Comparison of ENCODE assay signal across 8 cellular contexts in the genomic region with DNA sequence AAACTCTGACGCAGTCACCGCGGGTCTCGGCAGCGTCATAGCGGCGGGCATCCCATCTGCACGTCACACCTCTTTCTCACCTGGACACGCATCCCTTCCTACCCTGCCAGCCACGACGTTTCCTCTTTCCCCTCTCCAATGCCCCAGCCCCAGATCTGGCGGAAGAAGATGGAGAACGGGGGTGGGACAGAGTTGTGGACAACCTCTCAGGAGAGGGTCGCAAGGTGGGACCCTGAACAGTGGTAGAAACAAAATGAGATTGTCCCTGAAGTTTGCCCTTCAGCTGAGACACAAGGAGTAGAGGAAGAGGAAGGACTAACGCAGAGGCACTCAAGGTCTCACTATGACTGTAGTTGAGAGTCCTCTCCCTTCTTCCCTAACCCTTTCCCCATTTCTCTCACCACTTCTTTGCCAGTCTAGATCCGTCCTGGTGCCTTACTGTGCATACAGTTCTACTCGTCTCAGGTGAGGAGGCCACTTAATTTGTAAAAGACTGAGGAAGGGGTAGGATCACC. TPM values are rescaled to one million over a fixed set of nuclear protein-coding genes. Genes with fewer than 3 reads are reported as not detected.
DNase-seq lines count a peak whose midpoint lies in the region; ATAC-seq and TF ChIP-seq lines count a peak whose summit lies in the region.

No MANE protein-coding gene starts in this region.

- H3K27me3 Mint-ChIP-seq in naive B cell, result no peaks in the 10 kb centered on the region

- peak overlapping the region; percentile 97 to 100 (median 100) for H3K27ac Mint-ChIP-seq in naive B cell

- H3K9me3 Mint-ChIP-seq in naive B cell, result no peaks in the 10 kb centered on the region

- H3K4me2 ChIP-seq in BLaER1, result peak overlapping the region; percentile 94
- H3K4me2 ChIP-seq in KMS-11, result peak overlapping the region; percentile 84

- TF ChIP-seq CTCF in KMS-11 (conservative IDR thresholded peaks at IDR 0.05; ENCODE audit: low read depth, low read length) (no peak), choroid plexus epithelial cell (conservative IDR thresholded peaks at IDR 0.05; ENCODE audit: low read depth, low read length) (no peak)

- H3K4me3 ChIP-seq in BLaER1 (peak overlapping the region; percentile 90), KMS-11 (IDR thresholded peaks at IDR 0.05; ENCODE audit: insufficient read depth, low read depth, low read length) (peak overlapping the region; percentile 44), choroid plexus epithelial cell (ENCODE audit: low read depth, low read length) (peak overlapping the region; percentile 90)

- H3K4me1 ChIP-seq in BLaER1 (peaks cover 38% of the 10 kb centered on the region), KMS-11 (ENCODE audit: low read depth, poor library complexity, severe bottlenecking) (peaks cover 30% of the 10 kb centered on the region)

- H3K27ac ChIP-seq in BLaER1 (peak overlapping the region; percentile 92), KMS-11 (peak overlapping the region; percentile 79)

- peaks cover 13 to 22% of the 10 kb centered on the region in 2 donors for H3K36me3 Mint-ChIP-seq in naive B cell

- H4K20me1 ChIP-seq in BLaER1, result peaks cover 35% of the 10 kb centered on the region
- H4K20me1 ChIP-seq in KMS-11 (ENCODE audit: insufficient read depth), result no peaks in the 10 kb centered on the region

- peaks cover 39% of the 10 kb centered on the region for H3K36me3 ChIP-seq in BLaER1
- H3K36me3 ChIP-seq in KMS-11 (ENCODE audit: insufficient read depth), result no peaks in the 10 kb centered on the region

- no peak for DNase-seq in choroid plexus epithelial cell (ENCODE audit: low read depth)
- DNase-seq in naive B cell, result no peak
- DNase-seq in NOMO-1 treated with dmso at 0.1 percent for 144 hours (lab: John Stamatoyannopoulos, UW; ENCODE audit: unreplicated experiment), result no peak
- no peak for DNase-seq in iPS-NIHi7 (ENCODE audit: extremely low spot score)

- H3K9me3 ChIP-seq in BLaER1, result no peaks in the 10 kb centered on the region

- H2AFZ ChIP-seq in KMS-11 (ENCODE audit: low read depth), result peak overlapping the region; percentile 97

- H3K9ac ChIP-seq in BLaER1, result peak overlapping the region; percentile 91
- H3K9ac ChIP-seq in KMS-11, result peak overlapping the region; percentile 91

- H3K27me3 ChIP-seq in BLaER1 (no peaks in the 10 kb centered on the region), KMS-11 (ENCODE audit: insufficient read depth, low read depth) (no peaks in the 10 kb centered on the region)

- ATAC-seq in naive B cell (ENCODE audit: low read depth in 2 of 2) (no peak), HG02981 (IDR thresholded peaks at IDR 0.05; ENCODE audit: unreplicated experiment) (no peak), GM21515 (IDR thresholded peaks at IDR 0.05; ENCODE audit: unreplicated experiment) (no peak)

- peaks cover 31 to 47% (median 40%) of the 10 kb centered on the region in 3 donors for H3K4me1 Mint-ChIP-seq in naive B cell

- H3K79me2 ChIP-seq in KMS-11 (ENCODE audit: insufficient read depth, low read depth), result peaks cover 38% of the 10 kb centered on the region

- H3K4me3 Mint-ChIP-seq in naive B cell, result peak overlapping the region; percentile 80 to 99 (median 96)

RNA-seq across cellular contexts. Expression of a gene that starts 0.6 kb away (rescaled TPM):
- 10 to 100 TPM in 4 of 6 donors, 1 to 10 TPM in 2; 8.0 to 16.3 (median 15.0) TPM for polyA plus RNA-seq in naive B cell (ENCODE audit: low read depth in 6 of 6)

RNA-seq across cellular contexts. Expression of a gene that starts 17.7 kb away (rescaled TPM):
- polyA plus RNA-seq in naive B cell (ENCODE audit: low read depth in 6 of 6), result 100 to 1,000 TPM in 3 of 6 donors, 10 to 100 TPM in 3; 82.9 to 124 (median 98.4) TPM
